ENCODE assay signal across 20 cellular contexts in the genomic region with DNA sequence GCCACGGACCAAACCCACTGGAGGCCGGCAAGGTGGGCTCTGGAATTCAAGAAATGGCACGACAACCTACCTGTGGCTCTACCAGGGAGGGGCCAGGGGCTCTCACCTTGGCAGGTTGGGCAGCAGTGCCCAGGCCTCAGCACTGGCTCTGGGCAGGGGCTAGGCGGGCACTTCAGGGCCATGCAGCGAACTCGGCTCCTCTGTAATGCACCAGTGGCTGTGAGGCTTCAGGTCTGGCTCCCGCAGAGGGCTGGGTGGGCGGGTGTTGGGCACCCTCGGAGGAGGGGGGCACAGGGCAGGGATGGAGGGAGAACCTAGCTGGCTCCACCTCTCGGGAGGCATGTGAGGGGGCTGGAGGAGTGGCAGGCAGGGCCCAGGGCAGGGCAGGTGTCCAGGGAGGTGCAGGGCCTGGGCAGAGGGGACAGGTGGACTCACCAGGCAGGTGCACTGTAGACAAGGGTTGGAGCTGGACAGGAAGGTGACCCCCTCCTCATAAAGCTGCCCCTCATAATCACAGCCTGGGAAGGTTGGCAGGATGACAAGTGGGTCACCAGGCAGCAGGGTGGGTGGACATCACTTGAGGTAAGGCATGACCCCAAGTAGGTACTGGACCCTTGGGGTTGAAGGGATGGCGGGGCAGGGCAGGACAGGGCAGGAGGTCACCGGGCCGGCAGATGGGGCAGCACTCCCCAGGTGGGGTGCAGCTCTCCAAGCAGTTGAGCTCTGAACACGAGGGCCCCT. TPM values are rescaled to one million over a fixed set of nuclear protein-coding genes. Genes with fewer than 3 reads are reported as not detected.
A peak's percentile ranks its signal among the peaks of the same experiment; 100 is the strongest.
DNase-seq lines count a peak whose midpoint lies in the region; ATAC-seq and TF ChIP-seq lines count a peak whose summit lies in the region.
"Had no signal": no experiment of that assay in that cellular context is flagged by ENCODE, and none has a peak within 500 bp of the region (broad histone marks: within the 10 kb centered on the region; RNA-seq: fewer than 3 reads in every experiment).

No MANE protein-coding gene starts in this region.

- H3K9me2 ChIP-seq in SK-N-SH = no peaks in the 10 kb centered on the region

- 0 out of 2 replicates have a peak, but pooled peaks cover 8% of the 10 kb centered on the region for H3K9me3 ChIP-seq in SK-N-SH
- H3K9me3 ChIP-seq: BE2C, uterus had no signal

- H3K4me3 ChIP-seq in SK-N-SH (ENCODE audit: low read depth in 2 of 2, low read length in 1 of 2) (no peak overlapping the region), KMS-11 (IDR thresholded peaks at IDR 0.05; ENCODE audit: insufficient read depth, low read depth, low read length) (no peak overlapping the region)
- H3K4me3 ChIP-seq: neural progenitor cell, uterus had no signal

- CTCF ChIA-PET in SK-N-SH (lab: Yijun Ruan, JAX) = interaction anchor here (0.7 to 9.2 kb wide), 25 partner anchors 8 to 556 kb away, joined by 3 to 137 read pairs (median 3); no protein-coding TSS in a partner anchor

- no peak overlapping the region for H3K9ac ChIP-seq in SK-N-SH
- H3K9ac ChIP-seq in KMS-11 = no peak overlapping the region
- H3K9ac ChIP-seq: neural progenitor cell had no signal

- 0 out of 2 replicates have a peak, but pooled peaks cover 8% of the 10 kb centered on the region for H3K27me3 ChIP-seq in SK-N-SH (ENCODE audit: insufficient read depth)
- peaks cover 3% of the 10 kb centered on the region; the same call in 1 of the 2 replicates for H3K27me3 ChIP-seq in KMS-11 (ENCODE audit: insufficient read depth, low read depth)
- H3K27me3 ChIP-seq: BE2C, uterus had no signal

- no peaks in the 10 kb centered on the region for H3K79me2 ChIP-seq in SK-N-SH (ENCODE audit: insufficient read depth)
- no peaks in the 10 kb centered on the region for H3K79me2 ChIP-seq in KMS-11 (ENCODE audit: insufficient read depth, low read depth)

- peak; percentile 36 for DNase-seq in SK-N-SH
- DNase-seq in epithelial cell of prostate (ENCODE audit: low read depth, low spot score) = no peak
- peak; percentile 56 for DNase-seq in sciatic nerve (ENCODE audit: low spot score)
- no peak for DNase-seq in GM03348 (ENCODE audit: low spot score)
- no peak for DNase-seq in stimulated activated CD4-positive, alpha-beta T cell treated with anti-CD3 and anti-CD28 coated beads, Interleukin-1b, Interleukin-23, amount 100 ng/mL, for 48 hours
- no peak for DNase-seq in germinal center (ENCODE audit: low spot score)
- DNase-seq: activated B cell treated with CpG ODN at 0.5 μM for 24 hours; activated gamma-delta T cell treated with Interleukin-2 at 50 U/mL for 16 hours; activated T-cell treated with anti-CD3 and anti-CD28 coated beads for 4 hours; BE2C; foreskin keratinocyte; stimulated activated CD4-positive, alpha-beta T cell treated with anti-CD3 and anti-CD28 coated beads, Interleukin-4, amount 100 ng/mL, for 4 hours; T-helper 9 cell; uterus had no signal

- no peak for TF ChIP-seq RAD21 in SK-N-SH (IDR thresholded peaks at IDR 0.05; ENCODE audit: low read length)

- H3K27ac ChIP-seq in SK-N-SH (ENCODE audit: low read depth in 2 of 2, low read length in 1 of 2) (no peak overlapping the region), KMS-11 (no peak overlapping the region), epithelial cell of prostate (peak overlapping the region; percentile 52)
- H3K27ac ChIP-seq: 22Rv1, foreskin keratinocyte, neural progenitor cell, uterus had no signal

- POLR2A ChIA-PET in SK-N-SH (lab: Yijun Ruan, JAX) = no interaction called here

- H3K36me3 ChIP-seq in SK-N-SH (replicated peaks in 1 of 2; ENCODE audit: control insufficient read depth in 1 of 2, insufficient read depth in 2 of 2, low read length in 1 of 2) (no peaks in the 10 kb centered on the region), KMS-11 (ENCODE audit: insufficient read depth) (no peaks in the 10 kb centered on the region)
- H3K36me3 ChIP-seq: BE2C, neural progenitor cell, uterus had no signal

- H2AFZ ChIP-seq in SK-N-SH (ENCODE audit: low read depth) (no peak overlapping the region), KMS-11 (ENCODE audit: low read depth) (peak overlapping the region; percentile 81; the same call in 1 of the 2 replicates)

- WGBS in SK-N-SH (ENCODE audit: low lambda C conversion rate) = 50% methylated on average over 8 of the region's 14 CpGs

- no peaks in the 10 kb centered on the region for H3F3A ChIP-seq in SK-N-SH (replicated peaks; ENCODE audit: insufficient read depth)

- H3K4me2 ChIP-seq in SK-N-SH (no peak overlapping the region), KMS-11 (no peak overlapping the region)
- H3K4me2 ChIP-seq: neural progenitor cell had no signal

- H3K4me1 ChIP-seq in SK-N-SH (ENCODE audit: control insufficient read depth in 1 of 2, insufficient read depth in 2 of 2, low read depth in 1 of 2, low read length in 1 of 2) = peaks cover 0 to 4% of the 10 kb centered on the region in 2 experiments; a peak in 1 of 4 replicates
- peaks cover 8% of the 10 kb centered on the region for H3K4me1 ChIP-seq in KMS-11 (ENCODE audit: low read depth, poor library complexity, severe bottlenecking)
- H3K4me1 ChIP-seq: foreskin keratinocyte, uterus had no signal

- no peaks in the 10 kb centered on the region for H4K20me1 ChIP-seq in SK-N-SH (ENCODE audit: insufficient read depth)
- H4K20me1 ChIP-seq in KMS-11 (ENCODE audit: insufficient read depth) = no peaks in the 10 kb centered on the region

- no peak for TF ChIP-seq EP300 in SK-N-SH (IDR thresholded peaks at IDR 0.05; ENCODE audit: borderline replicate concordance in 1 of 2, low read depth in 1 of 2, low read length in 1 of 2)

- intact Hi-C loops in sciatic nerve (cut with DNase I) = loop anchor here (10.0 kb wide), 1 partner anchor 191 kb away; no protein-coding TSS in a partner anchor

- ATAC-seq in SK-N-SH treated with all-trans-retinoic acid at 6 μM for 48 hours (no peak), sciatic nerve (peak; percentile 40)

- no peak for TF ChIP-seq CTCF in SK-N-SH (IDR thresholded peaks at IDR 0.05)
- no peak for TF ChIP-seq CTCF in KMS-11 (conservative IDR thresholded peaks at IDR 0.05; ENCODE audit: low read depth, low read length)

TF ChIP-seq in SK-N-SH, 30 proteins besides CTCF, POLR2A, EP300 and RAD21:
- TF ChIP-seq RCOR1 (IDR thresholded peaks at IDR 0.05; ENCODE audit: low read length) (no peak), EZH2phosphoT487 (IDR thresholded peaks at IDR 0.05; ENCODE audit: borderline replicate concordance, low read depth) (no peak)
- TF ChIP-seq, protein P1, sequence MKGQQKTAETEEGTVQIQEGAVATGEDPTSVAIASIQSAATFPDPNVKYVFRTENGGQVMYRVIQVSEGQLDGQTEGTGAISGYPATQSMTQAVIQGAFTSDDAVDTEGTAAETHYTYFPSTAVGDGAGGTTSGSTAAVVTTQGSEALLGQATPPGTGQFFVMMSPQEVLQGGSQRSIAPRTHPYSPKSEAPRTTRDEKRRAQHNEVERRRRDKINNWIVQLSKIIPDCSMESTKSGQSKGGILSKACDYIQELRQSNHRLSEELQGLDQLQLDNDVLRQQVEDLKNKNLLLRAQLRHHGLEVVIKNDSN (IDR thresholded peaks at IDR 0.05; ENCODE audit: borderline replicate concordance, low read depth) = no peak
- TF ChIP-seq, protein P2, sequence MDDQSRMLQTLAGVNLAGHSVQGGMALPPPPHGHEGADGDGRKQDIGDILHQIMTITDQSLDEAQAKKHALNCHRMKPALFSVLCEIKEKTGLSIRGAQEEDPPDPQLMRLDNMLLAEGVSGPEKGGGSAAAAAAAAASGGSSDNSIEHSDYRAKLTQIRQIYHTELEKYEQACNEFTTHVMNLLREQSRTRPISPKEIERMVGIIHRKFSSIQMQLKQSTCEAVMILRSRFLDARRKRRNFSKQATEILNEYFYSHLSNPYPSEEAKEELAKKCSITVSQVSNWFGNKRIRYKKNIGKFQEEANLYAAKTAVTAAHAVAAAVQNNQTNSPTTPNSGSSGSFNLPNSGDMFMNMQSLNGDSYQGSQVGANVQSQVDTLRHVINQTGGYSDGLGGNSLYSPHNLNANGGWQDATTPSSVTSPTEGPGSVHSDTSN (IDR thresholded peaks at IDR 0.05) = no peak

TF ChIP-seq in SK-N-SH treated with all-trans-retinoic acid at 6 μM for 48 hours, 23 proteins besides CTCF, POLR2A, EP300 and RAD21 (continues in another document):
- TF ChIP-seq TCF4 (CRISPR knock-in tag; IDR thresholded peaks at IDR 0.05; ENCODE audit: borderline replicate concordance) (no peak), ISL1 (CRISPR knock-in tag; IDR thresholded peaks at IDR 0.05) (no peak), SNAI2 (CRISPR knock-in tag; IDR thresholded peaks at IDR 0.05) (no peak), PPARA (CRISPR knock-in tag; IDR thresholded peaks at IDR 0.05; ENCODE audit: borderline replicate concordance) (no peak), ZNF8 (CRISPR knock-in tag; IDR thresholded peaks at IDR 0.05) (no peak)
- TF ChIP-seq, protein P3, sequence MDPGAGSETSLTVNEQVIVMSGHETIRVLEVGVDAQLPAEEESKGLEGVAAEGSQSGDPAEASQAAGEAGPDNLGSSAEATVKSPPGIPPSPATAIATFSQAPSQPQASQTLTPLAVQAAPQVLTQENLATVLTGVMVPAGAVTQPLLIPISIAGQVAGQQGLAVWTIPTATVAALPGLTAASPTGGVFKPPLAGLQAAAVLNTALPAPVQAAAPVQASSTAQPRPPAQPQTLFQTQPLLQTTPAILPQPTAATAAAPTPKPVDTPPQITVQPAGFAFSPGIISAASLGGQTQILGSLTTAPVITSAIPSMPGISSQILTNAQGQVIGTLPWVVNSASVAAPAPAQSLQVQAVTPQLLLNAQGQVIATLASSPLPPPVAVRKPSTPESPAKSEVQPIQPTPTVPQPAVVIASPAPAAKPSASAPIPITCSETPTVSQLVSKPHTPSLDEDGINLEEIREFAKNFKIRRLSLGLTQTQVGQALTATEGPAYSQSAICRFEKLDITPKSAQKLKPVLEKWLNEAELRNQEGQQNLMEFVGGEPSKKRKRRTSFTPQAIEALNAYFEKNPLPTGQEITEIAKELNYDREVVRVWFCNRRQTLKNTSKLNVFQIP (CRISPR knock-in tag; IDR thresholded peaks at IDR 0.05; ENCODE audit: borderline replicate concordance, low read depth) = no peak

RNA-seq across cellular contexts. Expression of a gene that starts 6.7 kb away (rescaled TPM):
- not detected in 2 replicates for polyA plus RNA-seq in SK-N-SH (2012; rRNA removed)
- polyA plus RNA-seq in SK-N-SH (2012; cell fraction: cytosol; rRNA removed) = 0.01 TPM in 1 of 2 replicates, not detected in the other
- 0.08 and 0.11 TPM in 2 replicates for polyA plus RNA-seq in SK-N-SH (2012; cell fraction: nucleus; rRNA removed)
- 1.8 TPM for total RNA-seq in sciatic nerve
- total RNA-seq: endothelial cell of umbilical vein, foreskin keratinocyte, pulmonary artery endothelial cell had no signal
- polyA plus RNA-seq: endothelial cell of umbilical vein had no signal

RNA-seq across cellular contexts. Expression of a gene that starts 33.9 kb away (rescaled TPM):
- polyA plus RNA-seq in SK-N-SH (2012; rRNA removed) = 0.62 and 1.0 TPM in 2 replicates
- polyA plus RNA-seq in SK-N-SH (2012; cell fraction: cytosol; rRNA removed) = 0.22 and 0.41 TPM in 2 replicates
- polyA plus RNA-seq in SK-N-SH (2012; cell fraction: nucleus; rRNA removed) = 4.6 and 5.5 TPM in 2 replicates
- 8.7 TPM for total RNA-seq in sciatic nerve

RNA-seq across cellular contexts. Expression of a gene that starts 41.1 kb away (rescaled TPM):
- 437 and 495 TPM in 2 replicates for polyA plus RNA-seq in SK-N-SH (2012; rRNA removed)
- 349 and 422 TPM in 2 replicates for polyA plus RNA-seq in SK-N-SH (2012; cell fraction: cytosol; rRNA removed)
- polyA plus RNA-seq in SK-N-SH (2012; cell fraction: nucleus; rRNA removed) = 110 and 142 TPM in 2 replicates
- total RNA-seq in sciatic nerve = 89.6 TPM

Comparison
In these comparisons a context has a peak if more than half of its experiments do, and no peak if none do; other contexts are left out.
1. DNase-seq: peak in SK-N-SH (single experiment) and sciatic nerve (single experiment); none in epithelial cell of prostate (single experiment), GM03348 (single experiment), stimulated activated CD4-positive, alpha-beta T cell treated with anti-CD3 and anti-CD28 coated beads, Interleukin-1b, Interleukin-23, amount 100 ng/mL, for 48 hours (single experiment) and germinal center (single experiment).